Comparison of ENCODE assay signal across 21 cellular contexts in the genomic region with DNA sequence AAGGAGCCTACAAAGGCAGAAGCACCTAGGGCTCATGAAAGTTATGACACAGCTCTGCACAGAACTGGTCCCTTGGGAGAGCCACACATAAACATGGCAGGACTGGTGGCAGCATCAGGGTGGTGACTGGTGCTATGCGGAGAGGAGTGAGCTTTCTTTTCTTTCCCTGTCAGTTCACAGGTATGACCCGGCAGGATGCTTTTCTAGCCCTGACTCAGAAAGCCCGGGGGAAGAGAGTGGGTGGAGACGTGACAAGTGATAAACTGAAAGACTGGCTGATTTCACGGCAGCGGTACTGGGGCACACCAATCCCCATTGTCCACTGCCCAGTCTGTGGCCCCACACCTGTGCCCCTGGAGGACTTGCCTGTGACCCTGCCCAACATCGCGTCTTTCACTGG.
DNase-seq lines count a peak whose midpoint lies in the region; ATAC-seq and TF ChIP-seq lines count a peak whose summit lies in the region.
"Had no signal": no experiment of that assay in that cellular context is flagged by ENCODE, and none has a peak within 500 bp of the region (broad histone marks: within the 10 kb centered on the region; RNA-seq: fewer than 3 reads in every experiment).

No MANE protein-coding gene starts in this region.

- no TSS peak for BruUV-seq in mammary epithelial cell (replicated peaks; lab: Mats Ljungman, UMichigan)

- H3K4me3 Mint-ChIP-seq in T-helper 2 cell treated with Interferon-gamma antibody and Interleukin-4, amounts not matched to agents 5 μg/mL and 100 μg/mL, for 36 hours: no peak overlapping the region
- H3K4me3 Mint-ChIP-seq: GM23338, IgD-negative memory B cell, memory B cell had no signal

- no peak overlapping the region for H3K4me3 ChIP-seq in mammary epithelial cell (replicated peaks in 1 of 3; ENCODE audit: insufficient read depth in 1 of 3, low read depth in 2 of 3, low read length in 3 of 3)
- H3K4me3 ChIP-seq in breast epithelium: no peak overlapping the region
- H3K4me3 ChIP-seq in smooth muscle cell: no peak overlapping the region
- H3K4me3 ChIP-seq: esophagus muscularis mucosa, gastroesophageal sphincter, GM23338, stomach, transverse colon had no signal

- no peaks in the 10 kb centered on the region for H3K27me3 Mint-ChIP-seq in T-helper 2 cell treated with Interferon-gamma antibody and Interleukin-4, amounts not matched to agents 5 μg/mL and 100 μg/mL, for 36 hours (ENCODE audit: low read depth)
- H3K27me3 Mint-ChIP-seq: IgD-negative memory B cell, memory B cell had no signal

- peak; percentile 16 for DNase-seq in T-helper 2 cell treated with Interferon-gamma antibody and Interleukin-4, amounts not matched to agents 5 μg/mL and 100 μg/mL, for 36 hours (ENCODE audit: low spot score)
- DNase-seq in T-helper 2 cell (no peak), mammary epithelial cell (peak; percentile 73), breast epithelium (ENCODE audit: low spot score in 2 of 2) (no peak), smooth muscle cell (lab: John Stamatoyannopoulos, UW; ENCODE audit: unreplicated experiment) (no peak), NCI-H2107 treated with DMSO at 0.1 percent for 48 hours (lab: John Stamatoyannopoulos, UW; ENCODE audit: unreplicated experiment) (no peak), NCI-H2081 treated with DMSO at 0.1 percent for 48 hours (lab: John Stamatoyannopoulos, UW) (no peak)
- DNase-seq: AML-193; DMS79; effector CD8-positive, alpha-beta T cell; NCI-H146; SHP77; stomach; transverse colon had no signal

- H4K20me1 ChIP-seq in mammary epithelial cell (ENCODE audit: insufficient read depth, low read length) (no peaks in the 10 kb centered on the region), smooth muscle cell (ENCODE audit: low read depth) (no peaks in the 10 kb centered on the region)

- no peaks in the 10 kb centered on the region for H3K79me2 ChIP-seq in mammary epithelial cell (ENCODE audit: insufficient read depth, low read length)
- H3K79me2 ChIP-seq in smooth muscle cell (ENCODE audit: low read depth): no peaks in the 10 kb centered on the region

- no peaks in the 10 kb centered on the region for H3K9me3 ChIP-seq in mammary epithelial cell (replicated peaks; ENCODE audit: insufficient read depth, low read length)
- no peaks in the 10 kb centered on the region for H3K9me3 ChIP-seq in breast epithelium
- H3K9me3 ChIP-seq in smooth muscle cell (replicated peaks; ENCODE audit: low read depth): no peaks in the 10 kb centered on the region
- H3K9me3 ChIP-seq: esophagus muscularis mucosa, gastroesophageal sphincter, stomach, transverse colon had no signal

- CTCF ChIA-PET in mammary epithelial cell (lab: Charles Lee; ENCODE audit: low non-redundant PET): no interaction called here

- in situ Hi-C loops in mammary epithelial cell (cut with MboI; ENCODE audit: low sequenced_read_pairs in 2 of 2): loop anchor here (5.0 to 10.0 kb wide), 2 partner anchors 267 to 454 kb away; a partner anchor contains a TSS

- peaks cover 50% of the 10 kb centered on the region for H3K4me1 ChIP-seq in mammary epithelial cell (ENCODE audit: insufficient read depth, low read length)
- no peaks in the 10 kb centered on the region for H3K4me1 ChIP-seq in breast epithelium
- no peaks in the 10 kb centered on the region for H3K4me1 ChIP-seq in smooth muscle cell (ENCODE audit: low read depth)
- H3K4me1 ChIP-seq: esophagus muscularis mucosa, gastroesophageal sphincter, stomach, transverse colon had no signal

- no peaks in the 10 kb centered on the region for H3K9me3 Mint-ChIP-seq in T-helper 2 cell treated with Interferon-gamma antibody and Interleukin-4, amounts not matched to agents 5 μg/mL and 100 μg/mL, for 36 hours
- H3K9me3 Mint-ChIP-seq: GM23338, IgD-negative memory B cell, memory B cell had no signal

- H3K36me3 ChIP-seq in mammary epithelial cell (ENCODE audit: insufficient read depth, low read length) (no peaks in the 10 kb centered on the region), breast epithelium (no peaks in the 10 kb centered on the region), smooth muscle cell (ENCODE audit: low read depth) (no peaks in the 10 kb centered on the region)

- no peak overlapping the region for H3K27ac Mint-ChIP-seq in T-helper 2 cell treated with Interferon-gamma antibody and Interleukin-4, amounts not matched to agents 5 μg/mL and 100 μg/mL, for 36 hours
- H3K27ac Mint-ChIP-seq: GM23338, IgD-negative memory B cell, memory B cell had no signal

- TF ChIP-seq CTCF in mammary epithelial cell (conservative IDR thresholded peaks at IDR 0.05 in 1 of 2, IDR thresholded peaks at IDR 0.05 in 1 of 2; ENCODE audit: extremely low read depth in 1 of 2, insufficient read depth in 1 of 2, low read depth in 1 of 2, low read length in 2 of 2) (no peak), breast epithelium (IDR thresholded peaks at IDR 0.05) (no peak), smooth muscle cell (IDR thresholded peaks at IDR 0.05; ENCODE audit: borderline replicate concordance, insufficient read depth, poor library complexity, severe bottlenecking) (no peak)

- peaks cover 2% of the 10 kb centered on the region for H3K4me1 Mint-ChIP-seq in T-helper 2 cell treated with Interferon-gamma antibody and Interleukin-4, amounts not matched to agents 5 μg/mL and 100 μg/mL, for 36 hours (ENCODE audit: low read depth)
- H3K4me1 Mint-ChIP-seq: GM23338, IgD-negative memory B cell, memory B cell had no signal

- H3K36me3 Mint-ChIP-seq in T-helper 2 cell treated with Interferon-gamma antibody and Interleukin-4, amounts not matched to agents 5 μg/mL and 100 μg/mL, for 36 hours (ENCODE audit: low read depth): peaks cover 26% of the 10 kb centered on the region

- peak overlapping the region; percentile 12 for H3K27ac ChIP-seq in mammary epithelial cell (ENCODE audit: insufficient read depth, low read depth, low read length)
- H3K27ac ChIP-seq in breast epithelium: no peak overlapping the region
- peak overlapping the region; percentile 42 for H3K27ac ChIP-seq in smooth muscle cell (ENCODE audit: low read depth)
- H3K27ac ChIP-seq: 22Rv1, esophagus muscularis mucosa, gastroesophageal sphincter, stomach, transverse colon had no signal

- intact Hi-C loops in mammary epithelial cell (cut with micrococcal nuclease) (loop anchor here (10.0 kb wide), 1 partner anchor 367 kb away; no protein-coding TSS in a partner anchor), breast epithelium (cut with DNase I; ENCODE audit: low total_unique reads) (loop anchor here (10.0 kb wide), 1 partner anchor 457 kb away; no protein-coding TSS in a partner anchor)

- H3K9ac ChIP-seq in mammary epithelial cell (ENCODE audit: insufficient read depth, low read length) (no peak overlapping the region), smooth muscle cell (ENCODE audit: low read depth) (no peak overlapping the region)

- 18% methylated on average over 7 of the region's 8 CpGs for WGBS in mammary epithelial cell (ENCODE audit: low coverage, missing lambda C conversion rate)
- 52% methylated on average over 8 of the region's 8 CpGs for WGBS in smooth muscle cell (ENCODE audit: low lambda C conversion rate)

- peak overlapping the region; percentile 12 for H2AFZ ChIP-seq in mammary epithelial cell (ENCODE audit: low read depth, low read length)
- H2AFZ ChIP-seq in smooth muscle cell (ENCODE audit: low read depth): no peak overlapping the region
- H2AFZ ChIP-seq: GM23338 had no signal

- H3K4me2 ChIP-seq in mammary epithelial cell (ENCODE audit: insufficient read depth, low read depth, low read length) (peak overlapping the region; percentile 50), smooth muscle cell (no peak overlapping the region)
- H3K4me2 ChIP-seq: GM23338 had no signal

- H3K27me3 ChIP-seq in mammary epithelial cell (ENCODE audit: insufficient read depth, low read length) (no peaks in the 10 kb centered on the region), breast epithelium (no peaks in the 10 kb centered on the region), smooth muscle cell (ENCODE audit: low read depth) (no peaks in the 10 kb centered on the region)
- H3K27me3 ChIP-seq: esophagus muscularis mucosa, gastroesophageal sphincter, stomach, transverse colon had no signal

- no peak for TF ChIP-seq POLR2A in breast epithelium (IDR thresholded peaks at IDR 0.05)

- dilution Hi-C loops in mammary epithelial cell (cut with HindIII; ENCODE audit: low sequenced_read_pairs): no loop called here

- ATAC-seq in GM18861 (IDR thresholded peaks at IDR 0.05; ENCODE audit: unreplicated experiment): no peak
- ATAC-seq: gastroesophageal sphincter, GM23338 had no signal

- no peaks in the 10 kb centered on the region for H3F3A ChIP-seq in smooth muscle cell (ENCODE audit: low read depth)

Comparison
In these comparisons a context has a peak if more than half of its experiments do, and no peak if none do; other contexts are left out.
1. DNase-seq: peak in T-helper 2 cell treated with Interferon-gamma antibody and Interleukin-4, amounts not matched to agents 5 μg/mL and 100 μg/mL, for 36 hours (single experiment) and mammary epithelial cell (single experiment); none in T-helper 2 cell (0 of 5), breast epithelium (0 of 2), smooth muscle cell (single experiment), NCI-H2107 treated with DMSO at 0.1 percent for 48 hours (single experiment) and NCI-H2081 treated with DMSO at 0.1 percent for 48 hours (single experiment).
2. H3K27ac ChIP-seq: peak in mammary epithelial cell (single experiment) and smooth muscle cell (single experiment); none in breast epithelium (0 of 2).